In genomic region chr5:151825445-151825844, GRCh38 we compare ENCODE assay signal across 8 cellular contexts. TPM values are rescaled to one million over a fixed set of nuclear protein-coding genes. Genes with fewer than 3 reads are reported as not detected.
DNase-seq lines count a peak whose midpoint lies in the region; ATAC-seq and TF ChIP-seq lines count a peak whose summit lies in the region.

No MANE protein-coding gene starts in this region.

- H3K4me1 ChIP-seq in sigmoid colon: peaks cover 0 to 7% (median 7%) of the 10 kb centered on the region in 4 donors

- no peaks in the 10 kb centered on the region for H3K27me3 ChIP-seq in sigmoid colon

- H3K36me3 ChIP-seq in sigmoid colon: no peaks in the 10 kb centered on the region

- no peak overlapping the region for H3K27ac ChIP-seq in sigmoid colon

- intact Hi-C loops in sigmoid colon (cut with DNase I): loop anchor here (5.0 to 10.0 kb wide), 2 partner anchors 317 to 689 kb away; no protein-coding TSS in a partner anchor

- TF ChIP-seq CTCF in sigmoid colon (IDR thresholded peaks at IDR 0.05): peak; percentile 6 to 75 (median 67)

- ATAC-seq in GM18868 (IDR thresholded peaks at IDR 0.05; ENCODE audit: unreplicated experiment) (peak; percentile 80), HG03442 (IDR thresholded peaks at IDR 0.05; ENCODE audit: unreplicated experiment) (peak; percentile 83), HG03571 (IDR thresholded peaks at IDR 0.05; ENCODE audit: unreplicated experiment) (no peak)

- H3K4me3 ChIP-seq in sigmoid colon: no peak overlapping the region

- H3K9me3 ChIP-seq in sigmoid colon: no peaks in the 10 kb centered on the region

- WGBS in sigmoid colon, 2 donors: 29 to 43% methylated on average over 1 of the region's 1 CpG

- TF ChIP-seq EP300 in sigmoid colon (IDR thresholded peaks at IDR 0.05): no peak

- DNase-seq in COLO829 (ENCODE audit: low spot score) (peak; percentile 47), NCI-H748 treated with DMSO at 0.1 percent for 48 hours (lab: John Stamatoyannopoulos, UW) (peak; percentile 68), astrocyte of the hippocampus (ENCODE audit: low read depth, low spot score) (peak; percentile 80), hepatic stellate cell (ENCODE audit: low spot score) (peak; percentile 48), sigmoid colon (peak; percentile 72)

- no peak for TF ChIP-seq POLR2A in sigmoid colon (IDR thresholded peaks at IDR 0.05)

RNA-seq across cellular contexts. Expression of gene G3BP1, which starts 53.7 kb away (rescaled TPM):
- total RNA-seq in sigmoid colon: 100 to 1,000 TPM in 1 of 4 donors, 10 to 100 TPM in 3; 68.5 to 158 (median 72.2) TPM
- polyA plus RNA-seq in sigmoid colon: 10 to 100 TPM; 16.8 to 41.4 (median 25.9) TPM
